ENCODE assay signal across 15 cellular contexts in genomic region chr5:149759563-149759962, GRCh38. TPM values are rescaled to one million over a fixed set of nuclear protein-coding genes. Genes with fewer than 3 reads are reported as not detected.
DNase-seq lines count a peak whose midpoint lies in the region; ATAC-seq, FAIRE-seq and TF ChIP-seq lines count a peak whose summit lies in the region.
"Had no signal": no experiment of that assay in that cellular context is flagged by ENCODE, and none has a peak within 500 bp of the region (broad histone marks: within the 10 kb centered on the region; RNA-seq: fewer than 3 reads in every experiment).

No MANE protein-coding gene starts in this region.

- DNase-seq in NCI-H2081 (lab: John Stamatoyannopoulos, UW) (peak; percentile 25 to 58), NCI-H2081 treated with DMSO at 0.1 percent for 48 hours (lab: John Stamatoyannopoulos, UW) (no peak), kidney (peak; percentile 25), psoas muscle (no peak), H54 (ENCODE audit: insufficient read length, low spot score) (no peak)
- DNase-seq in activated CD8-positive, alpha-beta memory T cell treated with anti-CD3 and anti-CD28 coated beads, Interleukin-2, amount 50 U/mL, for 4 hours: no peak
- DNase-seq: CD4-positive, CD25-positive, alpha-beta regulatory T cell; GF-D8; HCEC 1CT had no signal

- peaks cover 93% of the 10 kb centered on the region for H4K20me1 ChIP-seq in BLaER1

- TF ChIP-seq CTCF in kidney (IDR thresholded peaks at IDR 0.05; ENCODE audit: borderline replicate concordance, extremely low read depth, insufficient read depth) (no peak), psoas muscle (IDR thresholded peaks at IDR 0.05) (no peak)

- H3K4me1 ChIP-seq in BLaER1 (peaks cover 14% of the 10 kb centered on the region), kidney (ENCODE audit: control insufficient read depth in 1 of 2, insufficient read depth in 1 of 2, low read depth in 1 of 2, low read length in 2 of 2) (peaks cover 7 to 22% of the 10 kb centered on the region in 2 donors), psoas muscle (peaks cover 62% of the 10 kb centered on the region)

- H3K4me2 ChIP-seq in BLaER1: peak overlapping the region; percentile 27; the same call in 1 of the 2 replicates

- H3K27me3 ChIP-seq in BLaER1: no peaks in the 10 kb centered on the region
- no peaks in the 10 kb centered on the region for H3K27me3 ChIP-seq in psoas muscle (ENCODE audit: insufficient read depth in 3 of 3, low read length in 2 of 3)

- H3K9me3 ChIP-seq in BLaER1 (no peaks in the 10 kb centered on the region), kidney (ENCODE audit: control insufficient read depth in 1 of 2, low read length in 2 of 2) (no peaks in the 10 kb centered on the region), psoas muscle (no peaks in the 10 kb centered on the region)

- WGBS in psoas muscle, 3 donors: 87 to 100% (median 94%) methylated on average over 1 of the region's 1 CpG

- no peak overlapping the region for H3K27ac ChIP-seq in BLaER1
- no peak overlapping the region for H3K27ac ChIP-seq in kidney (ENCODE audit: low read depth in 2 of 2, low read length in 2 of 2)
- H3K27ac ChIP-seq in psoas muscle: peak overlapping the region; percentile 23
- H3K27ac ChIP-seq: 22Rv1 had no signal

- intact Hi-C loops in kidney (cut with DNase I): no loop called here
- intact Hi-C loops in psoas muscle (cut with DNase I): loop anchor here in 1 of 2 donors (5.0 kb wide), 1 partner anchor 73 kb away; no protein-coding TSS in a partner anchor

- no peak overlapping the region for H3K9ac ChIP-seq in BLaER1
- H3K9ac ChIP-seq in kidney (ENCODE audit: low read length in 2 of 2): no peak overlapping the region

- H3K4me3 ChIP-seq in BLaER1 (no peak overlapping the region), kidney (ENCODE audit: low read length in 2 of 2) (no peak overlapping the region), psoas muscle (no peak overlapping the region)

- no peak for TF ChIP-seq POLR2A in H54 (IDR thresholded peaks at IDR 0.05; ENCODE audit: low read depth, low read length)

- no peak for FAIRE-seq in kidney (lab: Jason Lieb, UNC)
- no peak for FAIRE-seq in H54 (lab: Jason Lieb, UNC)
- FAIRE-seq: GM19239, H1, HTR-8/SVneo had no signal

- H3K36me3 ChIP-seq in BLaER1 (0 out of 2 replicates have a peak, but pooled peaks cover 4% of the 10 kb centered on the region), kidney (ENCODE audit: control insufficient read depth in 1 of 2, insufficient read depth in 2 of 2, low read length in 2 of 2) (no peaks in the 10 kb centered on the region), psoas muscle (ENCODE audit: insufficient read depth in 1 of 2, low read depth in 1 of 2) (no peaks in the 10 kb centered on the region)

- ATAC-seq in psoas muscle (no peak), SK-N-SH treated with all-trans-retinoic acid at 6 μM for 48 hours (no peak)

TF ChIP-seq in SK-N-SH treated with all-trans-retinoic acid at 6 μM for 48 hours, 23 proteins besides CTCF, POLR2A, EP300 and RAD21:
- TF ChIP-seq CREB5 (CRISPR knock-in tag; IDR thresholded peaks at IDR 0.05; ENCODE audit: low read depth) (no peak), GLIS3 (CRISPR knock-in tag; IDR thresholded peaks at IDR 0.05) (no peak), ZNF565 (CRISPR knock-in tag; conservative IDR thresholded peaks at IDR 0.05; ENCODE audit: low read depth) (no peak), BACH2 (CRISPR knock-in tag; IDR thresholded peaks at IDR 0.05; ENCODE audit: borderline replicate concordance) (no peak), ZFP3 (CRISPR knock-in tag; IDR thresholded peaks at IDR 0.05) (no peak)
- TF ChIP-seq, protein P1, sequence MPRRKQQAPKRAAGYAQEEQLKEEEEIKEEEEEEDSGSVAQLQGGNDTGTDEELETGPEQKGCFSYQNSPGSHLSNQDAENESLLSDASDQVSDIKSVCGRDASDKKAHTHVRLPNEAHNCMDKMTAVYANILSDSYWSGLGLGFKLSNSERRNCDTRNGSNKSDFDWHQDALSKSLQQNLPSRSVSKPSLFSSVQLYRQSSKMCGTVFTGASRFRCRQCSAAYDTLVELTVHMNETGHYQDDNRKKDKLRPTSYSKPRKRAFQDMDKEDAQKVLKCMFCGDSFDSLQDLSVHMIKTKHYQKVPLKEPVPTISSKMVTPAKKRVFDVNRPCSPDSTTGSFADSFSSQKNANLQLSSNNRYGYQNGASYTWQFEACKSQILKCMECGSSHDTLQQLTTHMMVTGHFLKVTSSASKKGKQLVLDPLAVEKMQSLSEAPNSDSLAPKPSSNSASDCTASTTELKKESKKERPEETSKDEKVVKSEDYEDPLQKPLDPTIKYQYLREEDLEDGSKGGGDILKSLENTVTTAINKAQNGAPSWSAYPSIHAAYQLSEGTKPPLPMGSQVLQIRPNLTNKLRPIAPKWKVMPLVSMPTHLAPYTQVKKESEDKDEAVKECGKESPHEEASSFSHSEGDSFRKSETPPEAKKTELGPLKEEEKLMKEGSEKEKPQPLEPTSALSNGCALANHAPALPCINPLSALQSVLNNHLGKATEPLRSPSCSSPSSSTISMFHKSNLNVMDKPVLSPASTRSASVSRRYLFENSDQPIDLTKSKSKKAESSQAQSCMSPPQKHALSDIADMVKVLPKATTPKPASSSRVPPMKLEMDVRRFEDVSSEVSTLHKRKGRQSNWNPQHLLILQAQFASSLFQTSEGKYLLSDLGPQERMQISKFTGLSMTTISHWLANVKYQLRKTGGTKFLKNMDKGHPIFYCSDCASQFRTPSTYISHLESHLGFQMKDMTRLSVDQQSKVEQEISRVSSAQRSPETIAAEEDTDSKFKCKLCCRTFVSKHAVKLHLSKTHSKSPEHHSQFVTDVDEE (CRISPR knock-in tag; IDR thresholded peaks at IDR 0.05): no peak

RNA-seq across cellular contexts. Expression of gene PPARGC1B, which starts 29.5 kb away (rescaled TPM):
- 3.3 TPM for total RNA-seq in kidney
- 0.77 TPM for polyA plus RNA-seq in kidney (ENCODE audit: insufficient read depth, low read depth, low replicate concordance)
- 1 to 10 TPM; 4.6 to 9.5 (median 6.8) TPM for total RNA-seq in psoas muscle
- polyA plus RNA-seq in psoas muscle: 1 to 10 TPM in 2 of 3 donors, under 1 TPM in 1; 0.93 to 3.1 (median 2.1) TPM

Comparison
In these comparisons a context has a peak if more than half of its experiments do, and no peak if none do; other contexts are left out.
1. DNase-seq: peak in NCI-H2081 (2 of 2) and kidney (single experiment); none in NCI-H2081 treated with DMSO at 0.1 percent for 48 hours (single experiment), psoas muscle (0 of 2), activated CD8-positive, alpha-beta memory T cell treated with anti-CD3 and anti-CD28 coated beads, Interleukin-2, amount 50 U/mL, for 4 hours (single experiment) and H54 (single experiment).